Comparison of ENCODE assay signal across 17 cellular contexts in genomic region chr19:42010245-42011126, GRCh38. TPM values are rescaled to one million over a fixed set of nuclear protein-coding genes. Genes with fewer than 3 reads are reported as not detected.
DNase-seq lines count a peak whose midpoint lies in the region; ATAC-seq, FAIRE-seq and TF ChIP-seq lines count a peak whose summit lies in the region.
"Had no signal": no experiment of that assay in that cellular context is flagged by ENCODE, and none has a peak within 500 bp of the region (broad histone marks: within the 10 kb centered on the region; RNA-seq: fewer than 3 reads in every experiment).

No MANE protein-coding gene starts in this region.

- H3K4me3 Mint-ChIP-seq in activated CD4-positive, alpha-beta T cell treated with anti-CD3 and anti-CD28 coated beads for 36 hours: no peak overlapping the region
- H3K4me3 Mint-ChIP-seq in osteocyte (ENCODE audit: unreplicated experiment): no peak overlapping the region
- H3K4me3 Mint-ChIP-seq in type B pancreatic cell: no peak overlapping the region
- H3K4me3 Mint-ChIP-seq: activated CD4-positive, alpha-beta memory T cell treated with anti-CD3 and anti-CD28 coated beads for 36 hours; natural killer cell treated with Interleukin-12 subunit alpha and Interleukin-12 subunit beta and Interleukin-15 and Interleukin-18, amount 100 ng/mL, for 72 hours had no signal

- H3K4me1 ChIP-seq in K562 (replicated peaks in 1 of 2; ENCODE audit: control insufficient read depth in 2 of 2, insufficient read depth in 2 of 2, low read length in 2 of 2) (peaks cover 10 to 12% of the 10 kb centered on the region in 2 experiments), Karpas-422 (ENCODE audit: low read length) (no peaks in the 10 kb centered on the region)

- no peak for DNase-seq in activated CD4-positive, alpha-beta T cell treated with anti-CD3 and anti-CD28 coated beads for 36 hours
- no peak for DNase-seq in activated CD4-positive, alpha-beta T cell treated with anti-CD3 and anti-CD28 coated beads for 1 hour
- DNase-seq in LoVo (ENCODE audit: low spot score) (peak; percentile 48), K562 (ENCODE audit: extremely low read depth in 1 of 4, low spot score in 3 of 4) (peak in 1 of 4 experiments; percentile 31), osteocyte (ENCODE audit: extremely low spot score, unreplicated experiment) (no peak), Karpas-422 (no peak), type B pancreatic cell (ENCODE audit: extremely low spot score, unreplicated experiment) (no peak), SKM-1 treated with dmso at 0.1 percent for 144 hours (lab: John Stamatoyannopoulos, UW; ENCODE audit: unreplicated experiment) (no peak)
- DNase-seq: activated CD4-positive, alpha-beta memory T cell treated with anti-CD3 and anti-CD28 coated beads for 36 hours; effector CD4-positive, alpha-beta T cell; NCI-H82; SHP77 treated with DMSO at 0.1 percent for 48 hours; trophoblast cell had no signal

- no peaks in the 10 kb centered on the region for H3K4me1 Mint-ChIP-seq in activated CD4-positive, alpha-beta T cell treated with anti-CD3 and anti-CD28 coated beads for 36 hours
- H3K4me1 Mint-ChIP-seq in osteocyte (ENCODE audit: unreplicated experiment): peaks cover 15% of the 10 kb centered on the region
- no peaks in the 10 kb centered on the region for H3K4me1 Mint-ChIP-seq in type B pancreatic cell (ENCODE audit: unreplicated experiment)

- H3K4me3 ChIP-seq in K562 (no peak overlapping the region), Karpas-422 (ENCODE audit: low read length) (no peak overlapping the region)

- H3K9me3 Mint-ChIP-seq in activated CD4-positive, alpha-beta T cell treated with anti-CD3 and anti-CD28 coated beads for 36 hours (ENCODE audit: low read depth): no peaks in the 10 kb centered on the region
- H3K9me3 Mint-ChIP-seq in osteocyte (ENCODE audit: unreplicated experiment) (no peaks in the 10 kb centered on the region), type B pancreatic cell (no peaks in the 10 kb centered on the region)
- H3K9me3 Mint-ChIP-seq: activated CD4-positive, alpha-beta memory T cell treated with anti-CD3 and anti-CD28 coated beads for 36 hours; activated T-helper 2 cell treated with anti-CD3 and anti-CD28 coated beads, Interferon-gamma antibody, Interleukin-2, Interleukin-4, amounts not matched to agents 10 μg/mL and 5 μg/mL and 100 μg/mL, durations not matched to agents 14 hours and 24 hours and 36 hours; natural killer cell treated with Interleukin-12 subunit alpha and Interleukin-12 subunit beta and Interleukin-15 and Interleukin-18, amount 100 ng/mL, for 72 hours had no signal

- in situ Hi-C loops in K562 (cut with MboI): no loop called here

- no peaks in the 10 kb centered on the region for H3K36me3 ChIP-seq in K562 (ENCODE audit: control insufficient read depth, insufficient read depth, low read length)
- H3K36me3 ChIP-seq in Karpas-422 (ENCODE audit: insufficient read depth, low read length): no peaks in the 10 kb centered on the region

- peak overlapping the region; percentile 50; the same call in 1 of the 2 replicates for H3K4me2 ChIP-seq in K562 (ENCODE audit: insufficient read depth, low read length)
- no peak overlapping the region for H3K4me2 ChIP-seq in Karpas-422 (ENCODE audit: low read depth, low read length, poor library complexity, severe bottlenecking)
- H3K4me2 ChIP-seq: KMS-11 had no signal

- TF ChIP-seq RAD21 in K562 (CRISPR knock-in tag; conservative IDR thresholded peaks at IDR 0.05 in 1 of 2, IDR thresholded peaks at IDR 0.05 in 1 of 2): peak in 1 of 2 experiments; percentile 22; a peak in 1 of 4 replicates

- no peaks in the 10 kb centered on the region for H3K27me3 Mint-ChIP-seq in activated CD4-positive, alpha-beta T cell treated with anti-CD3 and anti-CD28 coated beads for 36 hours
- H3K27me3 Mint-ChIP-seq in osteocyte (ENCODE audit: unreplicated experiment) (peaks cover 5% of the 10 kb centered on the region), type B pancreatic cell (peaks cover 9% of the 10 kb centered on the region)
- H3K27me3 Mint-ChIP-seq: natural killer cell treated with Interleukin-12 subunit alpha and Interleukin-12 subunit beta and Interleukin-15 and Interleukin-18, amount 100 ng/mL, for 72 hours had no signal

- H2AFZ ChIP-seq in K562 (ENCODE audit: low read depth, low read length) (peak overlapping the region; percentile 47), Karpas-422 (ENCODE audit: low read length) (no peak overlapping the region)

- intact Hi-C loops in activated CD4-positive, alpha-beta T cell treated with anti-CD3 and anti-CD28 coated beads for 36 hours (cut with DNase I, micrococcal nuclease): no loop called here
- intact Hi-C loops in K562 (cut with micrococcal nuclease): no loop called here

- BruUV-seq in K562 (replicated peaks; lab: Mats Ljungman, UMichigan): no TSS peak

- FAIRE-seq in K562 (lab: Jason Lieb, UNC): peak; percentile 57
- FAIRE-seq: A204.1 had no signal

- H3K9me3 ChIP-seq in K562 (replicated peaks; ENCODE audit: control insufficient read depth, insufficient read depth, low read depth, low read length) (no peaks in the 10 kb centered on the region), Karpas-422 (ENCODE audit: low read length) (no peaks in the 10 kb centered on the region)

- POLR2A ChIA-PET in activated CD4-positive, alpha-beta T cell treated with anti-CD3 and anti-CD28 coated beads for 36 hours (lab: Charles Lee): interaction anchor here (0.6 kb wide), 2 partner anchors 68 to 119 kb away, joined by 5 to 9 read pairs; no protein-coding TSS in a partner anchor
- POLR2A ChIA-PET in K562 (lab: Yijun Ruan, JAX): interaction anchor here (0.6 to 1.6 kb wide), 4 partner anchors 10 to 51 kb away, joined by 3 to 4 read pairs (median 4); partner anchors contain the start of gene RABAC1

- H3K27me3 ChIP-seq in K562 (ENCODE audit: control insufficient read depth in 2 of 2, insufficient read depth in 2 of 2, low read length in 2 of 2) (peaks cover 0 to 2% of the 10 kb centered on the region in 2 experiments; a peak in 2 of 5 replicates), Karpas-422 (ENCODE audit: low read length) (no peaks in the 10 kb centered on the region)

- TF ChIP-seq POLR2A in K562 (conservative IDR thresholded peaks at IDR 0.05): no peak

- TF ChIP-seq CTCF in K562 (IDR thresholded peaks at IDR 0.05 in 2 of 3, conservative IDR thresholded peaks at IDR 0.05 in 1 of 3; ENCODE audit: insufficient read depth in 2 of 3, low read depth in 1 of 3, low read length in 3 of 3) (no peak), osteocyte (IDR thresholded peaks at IDR 0.05) (no peak), type B pancreatic cell (conservative IDR thresholded peaks at IDR 0.05) (no peak)

- no peaks in the 10 kb centered on the region for H3K9me2 ChIP-seq in Karpas-422 (replicated peaks; ENCODE audit: insufficient read depth, low read length)

- H3K36me3 Mint-ChIP-seq in activated CD4-positive, alpha-beta T cell treated with anti-CD3 and anti-CD28 coated beads for 36 hours (ENCODE audit: low read depth): no peaks in the 10 kb centered on the region
- H3K36me3 Mint-ChIP-seq in osteocyte (ENCODE audit: unreplicated experiment): no peaks in the 10 kb centered on the region
- H3K36me3 Mint-ChIP-seq in type B pancreatic cell: no peaks in the 10 kb centered on the region
- H3K36me3 Mint-ChIP-seq: activated CD4-positive, alpha-beta memory T cell treated with anti-CD3 and anti-CD28 coated beads for 36 hours; natural killer cell treated with Interleukin-12 subunit alpha and Interleukin-12 subunit beta and Interleukin-15 and Interleukin-18, amount 100 ng/mL, for 72 hours had no signal

- H3K27ac ChIP-seq in K562 (ENCODE audit: extremely low read depth, low read depth, low read length): peak overlapping the region; percentile 51; the same call in 2 of the 3 replicates
- no peak overlapping the region for H3K27ac ChIP-seq in Karpas-422 (ENCODE audit: low read length)
- H3K27ac ChIP-seq: KMS-11 had no signal

- CTCF ChIA-PET in activated CD4-positive, alpha-beta T cell treated with anti-CD3 and anti-CD28 coated beads for 36 hours (lab: Charles Lee): interaction anchor here (0.6 to 0.8 kb wide), 3 partner anchors 24 to 363 kb away, joined by 3 to 4 read pairs (median 4); no protein-coding TSS in a partner anchor
- CTCF ChIA-PET in K562 (lab: Yijun Ruan, JAX; ENCODE audit: low intra/inter-chr PET ratio): interaction anchor here (0.6 to 1.5 kb wide), 2 partner anchors 13 to 215 kb away, joined by 3 read pairs; no protein-coding TSS in a partner anchor

- peak overlapping the region; percentile 55 for H3K27ac Mint-ChIP-seq in activated CD4-positive, alpha-beta T cell treated with anti-CD3 and anti-CD28 coated beads for 36 hours
- H3K27ac Mint-ChIP-seq in osteocyte (ENCODE audit: unreplicated experiment) (peak overlapping the region; percentile 82), type B pancreatic cell (no peak overlapping the region)
- H3K27ac Mint-ChIP-seq: activated CD4-positive, alpha-beta memory T cell treated with anti-CD3 and anti-CD28 coated beads for 36 hours; activated T-helper 2 cell treated with anti-CD3 and anti-CD28 coated beads, Interferon-gamma antibody, Interleukin-2, Interleukin-4, amounts not matched to agents 10 μg/mL and 5 μg/mL and 100 μg/mL, durations not matched to agents 14 hours and 24 hours and 36 hours; natural killer cell treated with Interleukin-12 subunit alpha and Interleukin-12 subunit beta and Interleukin-15 and Interleukin-18, amount 100 ng/mL, for 72 hours had no signal

- ATAC-seq in activated CD4-positive, alpha-beta T cell treated with anti-CD3 and anti-CD28 coated beads for 36 hours: no peak
- peak; percentile 78 for ATAC-seq in K562
- ATAC-seq: natural killer cell treated with Interleukin-12 subunit alpha and Interleukin-12 subunit beta and Interleukin-15 and Interleukin-18, amount 100 ng/mL, for 72 hours had no signal

- H4K20me1 ChIP-seq in K562 (replicated peaks; ENCODE audit: control insufficient read depth, insufficient read depth, low read length): no peaks in the 10 kb centered on the region; the same call in 1 of the 2 replicates
- no peaks in the 10 kb centered on the region for H4K20me1 ChIP-seq in Karpas-422 (ENCODE audit: insufficient read depth, low read depth, low read length)

- 20% methylated on average over 11 of the region's 11 CpGs for WGBS in K562 (ENCODE audit: insufficient coverage, low coverage, missing lambda C conversion rate)

- no peaks in the 10 kb centered on the region for H3K79me2 ChIP-seq in K562 (ENCODE audit: control insufficient read depth, insufficient read depth, low read length)
- H3K79me2 ChIP-seq in Karpas-422 (ENCODE audit: low read length): no peaks in the 10 kb centered on the region

- peak overlapping the region in 1 of 2 experiments; percentile 47; a peak in 1 of 4 replicates for H3K9ac ChIP-seq in K562 (ENCODE audit: insufficient read depth in 1 of 2, low read depth in 2 of 2, low read length in 2 of 2)
- H3K9ac ChIP-seq in Karpas-422 (ENCODE audit: low read length): no peak overlapping the region
- H3K9ac ChIP-seq: KMS-11 had no signal

- no peaks in the 10 kb centered on the region for H3K9me1 ChIP-seq in K562 (ENCODE audit: control insufficient read depth, insufficient read depth, low read length)

- TF ChIP-seq EP300 in K562 (IDR thresholded peaks at IDR 0.05; ENCODE audit: low read length): peak; percentile 98

RNA-seq across cellular contexts. Expression of gene ATP1A3, which starts 16.5 kb away (rescaled TPM):
- 1 to 10 TPM; 1.8 TPM for total RNA-seq in activated CD4-positive, alpha-beta T cell treated with anti-CD3 and anti-CD28 coated beads for 36 hours
- 0.35 and 2.3 TPM in 2 replicates for total RNA-seq in K562 (2011; cell fraction: chromatin; rRNA removed; ENCODE audit: low replicate concordance)
- 0.50 and 0.53 TPM in 2 replicates for total RNA-seq in K562 (2011; cell fraction: nucleolus; rRNA removed)
- 0.37 TPM in 1 of 2 replicates, not detected in the other for total RNA-seq in K562 (2011; cell fraction: nucleoplasm; rRNA removed)
- total RNA-seq in K562 (2014; rRNA removed): 0.27 TPM in 1 of 2 replicates, not detected in the other
- total RNA-seq in K562 (2014; rRNA removed; fragmentation: Illumina TruSeq; extraction: Trizol): 0.03 and 0.04 TPM in 2 replicates
- 0.15 TPM in 1 of 2 replicates, not detected in the other for total RNA-seq in K562 (2015; rRNA removed; fragmentation: Illumina TruSeq; extraction: Trizol)
- 0.56 and 1.0 TPM in 2 replicates for total RNA-seq in K562 (2021)
- polyA plus RNA-seq in K562 (2011; rRNA removed): 0.01 and 0.03 TPM in 2 replicates
- polyA plus RNA-seq in K562 (2011; cell fraction: cytosol; rRNA removed): 0.03 TPM in 1 of 2 replicates, not detected in the other
- 0.13 TPM in 1 of 2 replicates, not detected in the other for polyA plus RNA-seq in K562 (2011; cell fraction: nucleus; rRNA removed)
- 0.62 and 1.7 TPM in 2 replicates for polyA plus RNA-seq in K562 (2012)
- polyA plus RNA-seq in K562 (2014; fragmentation: Illumina TruSeq; extraction: Trizol): 0.30 and 0.60 TPM in 2 replicates
- polyA plus RNA-seq in K562 (2014; fragmentation: Nextera tagmentation; extraction: Ambion mirVana): not detected
- polyA plus RNA-seq in K562 (2014; rRNA removed): 0.07 and 0.11 TPM in 2 replicates
- polyA minus RNA-seq in K562 (2011; rRNA and poly(A)+ RNA removed): 0.06 and 0.11 TPM in 2 replicates
- 0.19 TPM in 1 of 2 replicates, not detected in the other for polyA minus RNA-seq in K562 (2011; cell fraction: cytosol; rRNA and poly(A)+ RNA removed)
- 0.40 TPM in 1 of 2 replicates, not detected in the other for polyA minus RNA-seq in K562 (2011; cell fraction: nucleus; rRNA and poly(A)+ RNA removed)
- not detected in 2 replicates for total RNA-seq in osteocyte
- total RNA-seq in Karpas-422 (2014; rRNA removed; shearing (Covaris generic); ENCODE audit: low replicate concordance): 22.4 and 26.6 TPM in 2 replicates
- total RNA-seq in type B pancreatic cell (ENCODE audit: low replicate concordance): 5.6 TPM in 1 of 2 replicates, not detected in the other

RNA-seq across cellular contexts. Expression of gene RABAC1, which starts 51.4 kb away (rescaled TPM):
- total RNA-seq in activated CD4-positive, alpha-beta T cell treated with anti-CD3 and anti-CD28 coated beads for 36 hours: 10 to 100 TPM; 35.3 to 49.7 TPM
- total RNA-seq in K562 (2011; cell fraction: chromatin; rRNA removed; ENCODE audit: low replicate concordance): 19.9 and 51.2 TPM in 2 replicates
- total RNA-seq in K562 (2011; cell fraction: nucleolus; rRNA removed): 69.7 and 71.9 TPM in 2 replicates
- 51.7 and 54.7 TPM in 2 replicates for total RNA-seq in K562 (2011; cell fraction: nucleoplasm; rRNA removed)
- total RNA-seq in K562 (2014; rRNA removed) (24.5 and 32.7 TPM in 2 replicates), K562 (2014; rRNA removed; fragmentation: Illumina TruSeq; extraction: Trizol) (2.5 and 4.6 TPM in 2 replicates), K562 (2015; rRNA removed; fragmentation: Illumina TruSeq; extraction: Trizol) (7.1 and 7.2 TPM in 2 replicates), K562 (2021) (23.2 and 24.0 TPM in 2 replicates), osteocyte (265 and 268 TPM in 2 replicates), type B pancreatic cell (ENCODE audit: low replicate concordance) (124 and 140 TPM in 2 replicates)
- polyA plus RNA-seq in K562 (2011; rRNA removed) (17.7 and 36.3 TPM in 2 replicates), K562 (2014; fragmentation: Illumina TruSeq; extraction: Trizol) (2.4 and 7.8 TPM in 2 replicates), K562 (2014; fragmentation: Nextera tagmentation; extraction: Ambion mirVana) (1 to 10 TPM; 5.2 to 9.3 TPM), K562 (2014; rRNA removed) (28.1 and 44.0 TPM in 2 replicates)
- polyA plus RNA-seq in K562 (2011; cell fraction: cytosol; rRNA removed): 84.6 and 116 TPM in 2 replicates
- polyA plus RNA-seq in K562 (2011; cell fraction: nucleus; rRNA removed): 38.9 and 57.8 TPM in 2 replicates
- polyA plus RNA-seq in K562 (2012): 22.9 and 60.5 TPM in 2 replicates
- polyA minus RNA-seq in K562 (2011; rRNA and poly(A)+ RNA removed): 8.2 and 10.6 TPM in 2 replicates
- 7.3 and 10.4 TPM in 2 replicates for polyA minus RNA-seq in K562 (2011; cell fraction: cytosol; rRNA and poly(A)+ RNA removed)
- polyA minus RNA-seq in K562 (2011; cell fraction: nucleus; rRNA and poly(A)+ RNA removed): 12.3 and 23.0 TPM in 2 replicates
- total RNA-seq in Karpas-422 (2014; rRNA removed; shearing (Covaris generic); ENCODE audit: low replicate concordance): 270 and 367 TPM in 2 replicates

RNA-seq across cellular contexts. Expression of gene GRIK5, which starts 59.5 kb away (rescaled TPM):
- total RNA-seq in activated CD4-positive, alpha-beta T cell treated with anti-CD3 and anti-CD28 coated beads for 36 hours: 1 to 10 TPM; 1.6 to 1.7 TPM
- 0.12 and 1.3 TPM in 2 replicates for total RNA-seq in K562 (2011; cell fraction: chromatin; rRNA removed; ENCODE audit: low replicate concordance)
- total RNA-seq in K562 (2011; cell fraction: nucleolus; rRNA removed): 0.50 and 0.53 TPM in 2 replicates
- 0.29 and 0.31 TPM in 2 replicates for total RNA-seq in K562 (2011; cell fraction: nucleoplasm; rRNA removed)
- total RNA-seq in K562 (2014; rRNA removed) (0.27 and 0.29 TPM in 2 replicates), K562 (2014; rRNA removed; fragmentation: Illumina TruSeq; extraction: Trizol) (0.55 TPM in 1 of 2 replicates, not detected in the other), K562 (2015; rRNA removed; fragmentation: Illumina TruSeq; extraction: Trizol) (0.40 TPM in 1 of 2 replicates, not detected in the other), K562 (2021) (0.51 and 0.58 TPM in 2 replicates), osteocyte (0.38 and 0.55 TPM in 2 replicates), type B pancreatic cell (ENCODE audit: low replicate concordance) (1.8 and 5.8 TPM in 2 replicates)
- polyA plus RNA-seq in K562 (2011; rRNA removed) (0.04 and 0.09 TPM in 2 replicates), K562 (2014; fragmentation: Illumina TruSeq; extraction: Trizol) (0.06 and 0.12 TPM in 2 replicates), K562 (2014; fragmentation: Nextera tagmentation; extraction: Ambion mirVana) (not detected), K562 (2014; rRNA removed) (0.04 and 0.27 TPM in 2 replicates)
- 0.04 and 0.06 TPM in 2 replicates for polyA plus RNA-seq in K562 (2011; cell fraction: cytosol; rRNA removed)
- 0.27 and 0.48 TPM in 2 replicates for polyA plus RNA-seq in K562 (2011; cell fraction: nucleus; rRNA removed)
- polyA plus RNA-seq in K562 (2012): 0.34 and 11.2 TPM in 2 replicates
- polyA minus RNA-seq in K562 (2011; rRNA and poly(A)+ RNA removed): 0.06 and 0.63 TPM in 2 replicates
- not detected in 2 replicates for polyA minus RNA-seq in K562 (2011; cell fraction: cytosol; rRNA and poly(A)+ RNA removed)
- 0.33 TPM in 1 of 2 replicates, not detected in the other for polyA minus RNA-seq in K562 (2011; cell fraction: nucleus; rRNA and poly(A)+ RNA removed)
- total RNA-seq in Karpas-422 (2014; rRNA removed; shearing (Covaris generic); ENCODE audit: low replicate concordance): 0.07 and 1.4 TPM in 2 replicates
